In genomic region chr20:20665933-20666332, GRCh38 we compare ENCODE assay signal across 13 cellular contexts.
"Had no signal": no experiment of that assay in that cellular context is flagged by ENCODE, and none has a peak within 500 bp of the region (broad histone marks: within the 10 kb centered on the region; RNA-seq: fewer than 3 reads in every experiment).

No MANE protein-coding gene starts in this region.

- ATAC-seq: foreskin keratinocyte; naive thymus-derived CD4-positive, alpha-beta T cell; stimulated activated effector memory CD8-positive, alpha-beta T cell treated with anti-CD3 and anti-CD28 coated beads, Interleukin-12 subunit alpha, Interleukin-12 subunit beta, amount 100 ng/mL, for 72 hours had no signal

- H3K4me1 ChIP-seq: foreskin keratinocyte had no signal

- H3K27ac ChIP-seq: brain microvascular endothelial cell, foreskin keratinocyte, parathyroid adenoma had no signal

- DNase-seq: activated CD4-positive, CD25-positive, alpha-beta regulatory T cell; activated naive CD4-positive, alpha-beta T cell; activated naive CD8-positive, alpha-beta T cell treated with anti-CD3 and anti-CD28 coated beads, Interleukin-2, amount 10 ng/mL, durations not matched to agents 7 days and 5 days; brain microvascular endothelial cell; cortex of kidney; effector CD8-positive, alpha-beta T cell; foreskin keratinocyte; head of caudate nucleus; midbrain; naive thymus-derived CD4-positive, alpha-beta T cell; T-helper 2 cell had no signal

- H3K27me3 ChIP-seq: brain microvascular endothelial cell, foreskin keratinocyte had no signal

- H3K36me3 ChIP-seq: brain microvascular endothelial cell had no signal

- H3K9ac ChIP-seq: parathyroid adenoma had no signal
